8 cellular contexts compared by ENCODE assay signal in genomic region chr1:150008699-150009098, GRCh38. TPM values are rescaled to one million over a fixed set of nuclear protein-coding genes. Genes with fewer than 3 reads are reported as not detected.
DNase-seq lines count a peak whose midpoint lies in the region; ATAC-seq, FAIRE-seq and TF ChIP-seq lines count a peak whose summit lies in the region.

No MANE protein-coding gene starts in this region.

- intact Hi-C loops in activated naive CD4-positive, alpha-beta T cell treated with anti-CD3 and anti-CD28 coated beads for 36 hours (cut with micrococcal nuclease): loop anchor here (1.0 to 10.0 kb wide), 5 partner anchors 12 to 356 kb away; partner anchors contain the start of genes RPRD2, SF3B4 and VPS45
- intact Hi-C loops in kidney (cut with DNase I): no loop called here

- peaks cover 51% of the 10 kb centered on the region for H3K4me1 Mint-ChIP-seq in activated naive CD4-positive, alpha-beta T cell treated with anti-CD3 and anti-CD28 coated beads for 36 hours (ENCODE audit: low read depth)
- H3K4me1 Mint-ChIP-seq in type B pancreatic cell (ENCODE audit: unreplicated experiment): peaks cover 34% of the 10 kb centered on the region

- no peak for ATAC-seq in activated naive CD4-positive, alpha-beta T cell treated with anti-CD3 and anti-CD28 coated beads, Interleukin-2, amount 50 U/mL, for 72 hours

- H3K27me3 Mint-ChIP-seq in activated naive CD4-positive, alpha-beta T cell treated with anti-CD3 and anti-CD28 coated beads for 36 hours (ENCODE audit: low read depth): no peaks in the 10 kb centered on the region
- no peaks in the 10 kb centered on the region for H3K27me3 Mint-ChIP-seq in type B pancreatic cell

- H3K27me3 ChIP-seq in WERI-Rb-1 (ENCODE audit: insufficient read depth, low read depth, severe bottlenecking): no peaks in the 10 kb centered on the region

- no peak for FAIRE-seq in kidney (lab: Jason Lieb, UNC)

- no peaks in the 10 kb centered on the region for H3K9me3 Mint-ChIP-seq in activated naive CD4-positive, alpha-beta T cell treated with anti-CD3 and anti-CD28 coated beads for 36 hours
- no peaks in the 10 kb centered on the region for H3K9me3 Mint-ChIP-seq in activated naive CD4-positive, alpha-beta T cell treated with anti-CD3 and anti-CD28 coated beads, Interleukin-2, amount 50 U/mL, for 72 hours
- no peaks in the 10 kb centered on the region for H3K9me3 Mint-ChIP-seq in type B pancreatic cell

- H3K4me3 Mint-ChIP-seq in activated naive CD4-positive, alpha-beta T cell treated with anti-CD3 and anti-CD28 coated beads for 36 hours: peak overlapping the region; percentile 27
- peak overlapping the region; percentile 96 for H3K4me3 Mint-ChIP-seq in type B pancreatic cell

- H3K27ac Mint-ChIP-seq in activated naive CD4-positive, alpha-beta T cell treated with anti-CD3 and anti-CD28 coated beads for 36 hours: no peak overlapping the region
- H3K27ac Mint-ChIP-seq in activated naive CD4-positive, alpha-beta T cell treated with anti-CD3 and anti-CD28 coated beads, Interleukin-2, amount 50 U/mL, for 72 hours: peak overlapping the region; percentile 97 to 99
- H3K27ac Mint-ChIP-seq in type B pancreatic cell: peak overlapping the region; percentile 99

- H3K4me3 ChIP-seq in kidney (ENCODE audit: low read length in 2 of 2) (peak overlapping the region; percentile 86 to 96), WERI-Rb-1 (ENCODE audit: low read depth, low read length) (no peak overlapping the region)

- H3K36me3 Mint-ChIP-seq in activated naive CD4-positive, alpha-beta T cell treated with anti-CD3 and anti-CD28 coated beads for 36 hours (ENCODE audit: low read depth): peaks cover 13% of the 10 kb centered on the region
- H3K36me3 Mint-ChIP-seq in activated naive CD4-positive, alpha-beta T cell treated with anti-CD3 and anti-CD28 coated beads, Interleukin-2, amount 50 U/mL, for 72 hours: peaks cover 18 to 36% of the 10 kb centered on the region in 2 donors
- peaks cover 22% of the 10 kb centered on the region for H3K36me3 Mint-ChIP-seq in type B pancreatic cell

- H3K9me3 ChIP-seq in kidney (ENCODE audit: control insufficient read depth in 1 of 2, low read length in 2 of 2): no peaks in the 10 kb centered on the region
- no peaks in the 10 kb centered on the region for H3K9me3 ChIP-seq in WERI-Rb-1 (ENCODE audit: severe bottlenecking)

- DNase-seq in activated naive CD4-positive, alpha-beta T cell treated with anti-CD3 and anti-CD28 coated beads for 36 hours: no peak
- DNase-seq in activated naive CD4-positive, alpha-beta T cell treated with anti-CD3 and anti-CD28 coated beads, Interleukin-2, amount 50 U/mL, for 16 hours: no peak
- DNase-seq in activated naive CD4-positive, alpha-beta T cell treated with anti-CD3 and anti-CD28 coated beads, Interleukin-2, amount 50 U/mL, for 72 hours (ENCODE audit: low spot score in 2 of 2): no peak
- DNase-seq in kidney (no peak), type B pancreatic cell (ENCODE audit: extremely low spot score, unreplicated experiment) (no peak), islet precursor cell (no peak), WERI-Rb-1 (no peak), G401 (ENCODE audit: low spot score) (no peak)

- H3K4me1 ChIP-seq in kidney (ENCODE audit: control insufficient read depth in 1 of 2, insufficient read depth in 1 of 2, low read depth in 1 of 2, low read length in 2 of 2): peaks cover 11 to 31% of the 10 kb centered on the region in 2 donors

- CTCF ChIA-PET in activated naive CD4-positive, alpha-beta T cell treated with anti-CD3 and anti-CD28 coated beads for 36 hours (lab: Charles Lee): interaction anchor here (0.7 to 2.3 kb wide), 3 partner anchors 46 to 179 kb away, joined by 3 to 11 read pairs (median 7); no protein-coding TSS in a partner anchor

- in situ Hi-C loops in G401 (cut with HindIII; ENCODE audit: low sequenced_read_pairs): no loop called here

- H3K36me3 ChIP-seq in kidney (ENCODE audit: control insufficient read depth in 1 of 2, insufficient read depth in 2 of 2, low read length in 2 of 2) (no peaks in the 10 kb centered on the region), WERI-Rb-1 (peaks cover 34% of the 10 kb centered on the region)

- peak overlapping the region in 1 of 2 donors; percentile 99 for H3K9ac ChIP-seq in kidney (ENCODE audit: low read length in 2 of 2)

- no peak overlapping the region for H3K27ac ChIP-seq in kidney (ENCODE audit: low read depth in 2 of 2, low read length in 2 of 2)
- H3K27ac ChIP-seq in WERI-Rb-1: no peak overlapping the region

- TF ChIP-seq CTCF in kidney (IDR thresholded peaks at IDR 0.05; ENCODE audit: borderline replicate concordance, extremely low read depth, insufficient read depth) (no peak), type B pancreatic cell (conservative IDR thresholded peaks at IDR 0.05) (no peak), WERI-Rb-1 (IDR thresholded peaks at IDR 0.05; ENCODE audit: low read depth, low read length) (no peak)

RNA-seq across cellular contexts. Expression of gene OTUD7B, which starts 1.8 kb away (rescaled TPM):
- total RNA-seq in activated naive CD4-positive, alpha-beta T cell treated with anti-CD3 and anti-CD28 coated beads for 36 hours: 10 to 100 TPM; 10.9 to 11.0 TPM
- 10 to 100 TPM; 21.7 to 22.8 TPM for total RNA-seq in activated naive CD4-positive, alpha-beta T cell treated with anti-CD3 and anti-CD28 coated beads, Interleukin-2, amount 50 U/mL, for 72 hours
- total RNA-seq in kidney (28.1 TPM), type B pancreatic cell (ENCODE audit: low replicate concordance) (31.6 and 35.9 TPM in 2 replicates)
- polyA plus RNA-seq in kidney (ENCODE audit: insufficient read depth, low read depth, low replicate concordance): 3.4 TPM
- total RNA-seq in G401 (2014; rRNA removed; shearing (Covaris generic)): 6.0 and 11.9 TPM in 2 replicates

RNA-seq across cellular contexts. Expression of gene VPS45, which starts 58.9 kb away (rescaled TPM):
- 10 to 100 TPM; 21.2 to 23.6 TPM for total RNA-seq in activated naive CD4-positive, alpha-beta T cell treated with anti-CD3 and anti-CD28 coated beads for 36 hours
- total RNA-seq in activated naive CD4-positive, alpha-beta T cell treated with anti-CD3 and anti-CD28 coated beads, Interleukin-2, amount 50 U/mL, for 72 hours: 10 to 100 TPM; 25.0 to 42.4 TPM
- 41.7 TPM for total RNA-seq in kidney
- polyA plus RNA-seq in kidney (ENCODE audit: insufficient read depth, low read depth, low replicate concordance): 33.1 TPM
- total RNA-seq in type B pancreatic cell (ENCODE audit: low replicate concordance): 25.9 and 41.5 TPM in 2 replicates
- 35.3 and 43.2 TPM in 2 replicates for total RNA-seq in G401 (2014; rRNA removed; shearing (Covaris generic))
